Comparison of ENCODE assay signal across 17 cellular contexts in the genomic region with DNA sequence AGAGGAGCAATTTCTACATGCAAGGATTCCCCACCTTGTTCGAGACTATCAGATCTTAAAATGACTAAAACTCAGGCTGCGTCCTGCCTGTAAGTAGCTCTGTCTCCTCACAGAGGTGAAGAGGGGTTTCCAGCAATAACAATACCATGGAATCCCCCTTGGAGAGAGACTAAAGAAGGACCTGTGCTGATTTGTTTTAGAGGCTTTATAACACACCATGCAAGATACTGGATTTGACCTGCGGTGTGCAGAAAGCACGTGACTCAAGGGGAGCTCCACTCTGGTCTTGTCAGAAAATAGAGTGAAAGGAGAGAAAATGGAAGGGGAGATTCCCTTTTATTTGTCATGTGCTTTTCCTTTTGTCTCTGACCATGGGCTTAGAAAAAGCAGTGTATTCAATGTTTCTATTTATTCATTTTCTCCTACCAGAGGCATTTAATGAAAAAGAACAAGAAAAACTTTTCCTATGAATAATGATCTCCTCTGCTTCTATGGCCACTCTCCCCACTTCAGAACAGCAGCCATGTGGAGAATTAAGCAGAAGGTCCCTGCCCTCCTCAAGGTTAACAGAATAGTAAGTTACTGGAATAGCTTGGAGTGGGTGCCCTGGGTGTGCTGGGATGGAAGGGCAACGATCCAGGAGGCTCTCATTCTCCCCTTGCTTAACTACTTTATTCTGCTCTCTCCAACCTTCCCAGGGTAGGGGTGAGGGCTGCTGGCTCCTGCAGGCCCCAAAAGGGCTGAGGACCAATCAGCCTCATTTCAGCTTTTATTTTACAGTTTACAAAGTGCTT. TPM values are rescaled to one million over a fixed set of nuclear protein-coding genes. Genes with fewer than 3 reads are reported as not detected.
DNase-seq lines count a peak whose midpoint lies in the region; ATAC-seq and TF ChIP-seq lines count a peak whose summit lies in the region.
"Had no signal": no experiment of that assay in that cellular context is flagged by ENCODE, and none has a peak within 500 bp of the region (broad histone marks: within the 10 kb centered on the region; RNA-seq: fewer than 3 reads in every experiment).

No MANE protein-coding gene starts in this region.

- H3K9me3 ChIP-seq in adrenal gland (replicated peaks in 1 of 3): no peaks in the 10 kb centered on the region
- no peaks in the 10 kb centered on the region for H3K9me3 ChIP-seq in body of pancreas
- H3K9me3 ChIP-seq: pancreas, testis had no signal

- H3K4me1 ChIP-seq in adrenal gland (replicated peaks in 1 of 2): peaks cover 4 to 30% of the 10 kb centered on the region in 2 donors
- no peaks in the 10 kb centered on the region for H3K4me1 ChIP-seq in body of pancreas
- H3K4me1 ChIP-seq: pancreas, testis had no signal

- H3K27me3 ChIP-seq in adrenal gland (no peaks in the 10 kb centered on the region), body of pancreas (no peaks in the 10 kb centered on the region)
- H3K27me3 ChIP-seq: pancreas, testis had no signal

- H3K27me3 Mint-ChIP-seq in activated naive CD4-positive, alpha-beta T cell treated with anti-CD3 and anti-CD28 coated beads, Interleukin-2, amount 50 U/mL, for 24 hours: no peaks in the 10 kb centered on the region
- no peaks in the 10 kb centered on the region for H3K27me3 Mint-ChIP-seq in stimulated activated naive CD8-positive, alpha-beta T cell treated with anti-CD3 and anti-CD28 coated beads, Interleukin-15, Interleukin-2, amounts not matched to agents 100 ng/mL and 50 ng/mL, for 24 hours

- WGBS in adrenal gland, 4 donors: 70 to 72% (median 70%) methylated on average over 5 of the region's 5 CpGs
- WGBS in body of pancreas, 2 donors: 77 to 84% methylated on average over 5 of the region's 5 CpGs

- H3K9me3 Mint-ChIP-seq in activated naive CD4-positive, alpha-beta T cell treated with anti-CD3 and anti-CD28 coated beads, Interleukin-2, amount 50 U/mL, for 24 hours: no peaks in the 10 kb centered on the region
- H3K9me3 Mint-ChIP-seq in stimulated activated naive CD8-positive, alpha-beta T cell treated with anti-CD3 and anti-CD28 coated beads, Interleukin-15, Interleukin-2, amounts not matched to agents 100 ng/mL and 50 ng/mL, for 24 hours: no peaks in the 10 kb centered on the region

- DNase-seq in activated naive CD4-positive, alpha-beta T cell (lab: John Stamatoyannopoulos, UW): no peak
- DNase-seq in adrenal gland (peak in 3 of 7 donors; percentile 51 to 77 (median 64)), GM19238 (ENCODE audit: insufficient read length, low spot score) (no peak), body of pancreas (no peak)
- DNase-seq: activated naive CD4-positive, alpha-beta T cell treated with anti-CD3 and anti-CD28 coated beads, Interleukin-2, amount 50 U/mL, for 16 hours; DMS 273 treated with DMSO at 0.1 percent for 48 hours; GOT3; NCI-H187 treated with DMSO at 0.1 percent for 48 hours; NCI-H69; pancreas; T-helper 2 cell; testis had no signal

- peaks cover 11% of the 10 kb centered on the region for H3K36me3 Mint-ChIP-seq in activated naive CD4-positive, alpha-beta T cell treated with anti-CD3 and anti-CD28 coated beads, Interleukin-2, amount 50 U/mL, for 24 hours
- no peaks in the 10 kb centered on the region for H3K36me3 Mint-ChIP-seq in stimulated activated naive CD8-positive, alpha-beta T cell treated with anti-CD3 and anti-CD28 coated beads, Interleukin-15, Interleukin-2, amounts not matched to agents 100 ng/mL and 50 ng/mL, for 24 hours (ENCODE audit: low read depth)

- peaks cover 0 to 11% of the 10 kb centered on the region in 2 donors for H3K36me3 ChIP-seq in adrenal gland (replicated peaks in 1 of 2)
- no peaks in the 10 kb centered on the region for H3K36me3 ChIP-seq in body of pancreas (replicated peaks in 1 of 2; ENCODE audit: insufficient read depth in 1 of 2, low read depth in 2 of 2)
- H3K36me3 ChIP-seq: pancreas had no signal

- no peak overlapping the region for H3K4me3 Mint-ChIP-seq in activated naive CD4-positive, alpha-beta T cell treated with anti-CD3 and anti-CD28 coated beads, Interleukin-2, amount 50 U/mL, for 24 hours
- H3K4me3 Mint-ChIP-seq in stimulated activated naive CD8-positive, alpha-beta T cell treated with anti-CD3 and anti-CD28 coated beads, Interleukin-15, Interleukin-2, amounts not matched to agents 100 ng/mL and 50 ng/mL, for 24 hours: no peak overlapping the region

- H3K4me3 ChIP-seq in adrenal gland (no peak overlapping the region), body of pancreas (no peak overlapping the region)
- H3K4me3 ChIP-seq: pancreas, testis had no signal

- TF ChIP-seq CTCF in adrenal gland (IDR thresholded peaks at IDR 0.05) (no peak), body of pancreas (IDR thresholded peaks at IDR 0.05) (no peak)

- H3K27ac ChIP-seq in adrenal gland (peak overlapping the region in 3 of 5 donors; percentile 21 to 69 (median 64)), body of pancreas (no peak overlapping the region)
- H3K27ac ChIP-seq: pancreas, testis had no signal

- ATAC-seq in GM21529 (IDR thresholded peaks at IDR 0.05; ENCODE audit: unreplicated experiment) (peak; percentile 56), HG03139 (IDR thresholded peaks at IDR 0.05; ENCODE audit: unreplicated experiment) (no peak), body of pancreas (no peak)
- ATAC-seq: pancreas had no signal

- no peak for TF ChIP-seq POLR2A in adrenal gland (IDR thresholded peaks at IDR 0.05)
- TF ChIP-seq POLR2A in body of pancreas (IDR thresholded peaks at IDR 0.05): no peak

- no peaks in the 10 kb centered on the region for H3K4me1 Mint-ChIP-seq in activated naive CD4-positive, alpha-beta T cell treated with anti-CD3 and anti-CD28 coated beads, Interleukin-2, amount 50 U/mL, for 24 hours
- peaks cover 16% of the 10 kb centered on the region for H3K4me1 Mint-ChIP-seq in stimulated activated naive CD8-positive, alpha-beta T cell treated with anti-CD3 and anti-CD28 coated beads, Interleukin-15, Interleukin-2, amounts not matched to agents 100 ng/mL and 50 ng/mL, for 24 hours (ENCODE audit: low read depth)

- H3K27ac Mint-ChIP-seq in activated naive CD4-positive, alpha-beta T cell treated with anti-CD3 and anti-CD28 coated beads, Interleukin-2, amount 50 U/mL, for 24 hours: peak overlapping the region; percentile 9
- H3K27ac Mint-ChIP-seq in stimulated activated naive CD8-positive, alpha-beta T cell treated with anti-CD3 and anti-CD28 coated beads, Interleukin-15, Interleukin-2, amounts not matched to agents 100 ng/mL and 50 ng/mL, for 24 hours: peak overlapping the region; percentile 38

- intact Hi-C loops in adrenal gland (cut with DNase I) (no loop called here), body of pancreas (cut with DNase I) (no loop called here)

RNA-seq across cellular contexts. Expression of a gene that starts 19.2 kb away (rescaled TPM):
- total RNA-seq in adrenal gland (10 to 100 TPM; 25.5 to 42.1 (median 34.0) TPM), body of pancreas (10 to 100 TPM in 1 of 2 donors, 1 to 10 TPM in 1; 8.9 to 14.0 TPM)
- 10 to 100 TPM; 14.7 to 67.4 (median 15.2) TPM for polyA plus RNA-seq in adrenal gland

RNA-seq across cellular contexts. Expression of a gene that starts 42.1 kb away (rescaled TPM):
- total RNA-seq in adrenal gland (1 to 10 TPM in 6 of 8 donors, under 1 TPM in 2; 0.47 to 3.0 (median 1.6) TPM), body of pancreas (not detected)
- polyA plus RNA-seq in adrenal gland: 1 to 10 TPM in 1 of 3 donors, under 1 TPM in 2; 0.34 to 1.5 (median 0.40) TPM
- total RNA-seq: RPMI7951 had no signal

Comparison
In these comparisons a context has a peak if more than half of its experiments do, and no peak if none do; other contexts are left out.
1. H3K27ac ChIP-seq: peak in adrenal gland (3 of 5); none in body of pancreas (0 of 4).